ENCODE assay signal across 9 cellular contexts in the genomic region with DNA sequence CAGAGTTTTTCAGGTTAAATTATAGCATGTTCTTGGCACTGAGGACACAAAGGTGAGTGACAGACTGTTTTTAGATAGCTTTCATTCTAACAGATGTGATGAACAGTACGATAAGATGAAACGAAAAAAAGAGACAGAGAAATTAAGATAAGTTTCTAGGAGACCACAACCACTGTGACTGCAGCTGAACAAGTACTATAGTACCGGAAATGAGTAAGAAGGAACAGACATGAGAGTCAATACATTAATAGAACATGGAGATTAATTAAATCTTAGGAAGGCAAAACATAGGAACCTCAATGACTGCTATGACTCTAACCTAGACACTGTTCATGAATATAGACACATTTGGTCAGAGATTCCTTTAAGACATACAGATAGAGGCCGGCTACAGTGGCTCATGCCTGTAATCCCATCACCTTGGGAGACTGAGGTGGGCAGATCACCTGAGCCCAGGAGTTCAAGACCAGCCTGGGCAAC. TPM values are rescaled to one million over a fixed set of nuclear protein-coding genes. Genes with fewer than 3 reads are reported as not detected.
DNase-seq lines count a peak whose midpoint lies in the region; ATAC-seq and TF ChIP-seq lines count a peak whose summit lies in the region.
"Had no signal": no experiment of that assay in that cellular context is flagged by ENCODE, and none has a peak within 500 bp of the region (broad histone marks: within the 10 kb centered on the region; RNA-seq: fewer than 3 reads in every experiment).

No MANE protein-coding gene starts in this region.

- TF ChIP-seq CTCF in GM10266 (IDR thresholded peaks at IDR 0.05; ENCODE audit: control insufficient read depth, insufficient read depth, low read depth, missing control alignments), result no peak

- H3K9me3 Mint-ChIP-seq in activated T-helper 17 cell treated with anti-CD3 and anti-CD28 coated beads, Interleukin-2, amount 50 U/mL, for 72 hours, result no peaks in the 10 kb centered on the region

- peak overlapping the region; percentile 63 for H3K27ac Mint-ChIP-seq in activated T-helper 17 cell treated with anti-CD3 and anti-CD28 coated beads, Interleukin-2, amount 50 U/mL, for 72 hours

- H3K36me3 Mint-ChIP-seq in activated T-helper 17 cell treated with anti-CD3 and anti-CD28 coated beads, Interleukin-2, amount 50 U/mL, for 72 hours (ENCODE audit: low read depth), result peaks cover 42% of the 10 kb centered on the region

- ATAC-seq in GM19452 (IDR thresholded peaks at IDR 0.05; ENCODE audit: unreplicated experiment) (peak; percentile 89), HG03108 (IDR thresholded peaks at IDR 0.05; ENCODE audit: unreplicated experiment) (peak; percentile 92)
- ATAC-seq in activated T-helper 17 cell treated with anti-CD3 and anti-CD28 coated beads, Interleukin-2, amount 50 U/mL, for 72 hours (replicated peaks), result peak; percentile 95

- peak overlapping the region; percentile 41 for H3K4me3 Mint-ChIP-seq in activated T-helper 17 cell treated with anti-CD3 and anti-CD28 coated beads, Interleukin-2, amount 50 U/mL, for 72 hours

- peaks cover 32% of the 10 kb centered on the region for H3K4me1 Mint-ChIP-seq in activated T-helper 17 cell treated with anti-CD3 and anti-CD28 coated beads, Interleukin-2, amount 50 U/mL, for 72 hours

- H3K27me3 Mint-ChIP-seq in activated T-helper 17 cell treated with anti-CD3 and anti-CD28 coated beads, Interleukin-2, amount 50 U/mL, for 72 hours, result no peaks in the 10 kb centered on the region

- DNase-seq in GM10266 (ENCODE audit: extremely low spot score) (peak; percentile 35), AG08396 (ENCODE audit: low spot score) (no peak), NCI-H524 (lab: John Stamatoyannopoulos, UW) (no peak), NCI-H187 treated with DMSO at 0.1 percent for 48 hours (lab: John Stamatoyannopoulos, UW) (no peak), kidney tubule cell (ENCODE audit: low spot score) (no peak)
- DNase-seq: NCI-H1417 treated with DMSO at 0.1 percent for 48 hours had no signal

RNA-seq across cellular contexts. Expression of gene HBS1L, which starts 40.2 kb away (rescaled TPM):
- total RNA-seq in activated T-helper 17 cell treated with anti-CD3 and anti-CD28 coated beads, Interleukin-2, amount 50 U/mL, for 72 hours, result 100 to 1,000 TPM; 149 to 167 TPM
